ENCODE assay signal across 9 cellular contexts in the genomic region with DNA sequence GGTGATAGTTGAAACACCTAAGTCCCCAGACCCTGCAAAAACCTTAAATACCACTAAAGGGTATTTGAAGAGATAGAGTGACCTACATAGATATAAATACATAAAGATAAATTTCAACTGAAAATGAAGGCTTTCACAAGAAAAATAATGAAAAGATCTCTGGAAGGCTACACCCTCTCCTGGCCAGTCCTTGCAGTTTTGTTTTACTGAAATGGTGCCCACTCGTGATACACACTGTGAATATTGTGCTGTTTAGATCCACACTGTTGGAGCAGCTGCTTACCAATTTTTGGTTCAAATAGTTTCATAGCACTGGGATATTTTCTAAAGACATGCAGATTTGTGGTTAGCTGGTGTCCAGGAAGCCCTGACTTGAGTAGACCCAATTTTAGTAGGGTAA. TPM values are rescaled to one million over a fixed set of nuclear protein-coding genes. Genes with fewer than 3 reads are reported as not detected.
DNase-seq lines count a peak whose midpoint lies in the region; ATAC-seq and TF ChIP-seq lines count a peak whose summit lies in the region.
"Had no signal": no experiment of that assay in that cellular context is flagged by ENCODE, and none has a peak within 500 bp of the region (broad histone marks: within the 10 kb centered on the region; RNA-seq: fewer than 3 reads in every experiment).

No MANE protein-coding gene starts in this region.

- peaks cover 19 to 44% (median 26%) of the 10 kb centered on the region in 4 donors for H3K4me1 Mint-ChIP-seq in CD4-positive, CD25-positive, alpha-beta regulatory T cell
- H3K4me1 Mint-ChIP-seq in activated CD4-positive, alpha-beta memory T cell treated with anti-CD3 and anti-CD28 coated beads for 36 hours (ENCODE audit: low read depth) = peaks cover 24% of the 10 kb centered on the region
- peaks cover 37% of the 10 kb centered on the region for H3K4me1 Mint-ChIP-seq in CD8-positive, alpha-beta T cell (ENCODE audit: low read depth)

- H3K27ac ChIP-seq in CD4-positive, CD25-positive, alpha-beta regulatory T cell (ENCODE audit: insufficient read depth, low read length, poor library complexity, severe bottlenecking) = no peak overlapping the region
- peak overlapping the region; percentile 8 for H3K27ac ChIP-seq in hepatocyte
- no peak overlapping the region for H3K27ac ChIP-seq in CD8-positive, alpha-beta T cell (ENCODE audit: low read depth, low read length)
- H3K27ac ChIP-seq: thoracic aorta had no signal

- no peak overlapping the region for H2AFZ ChIP-seq in hepatocyte

- no peak for ATAC-seq in CD4-positive, CD25-positive, alpha-beta regulatory T cell (ENCODE audit: low read depth in 2 of 2)
- ATAC-seq in CD8-positive, alpha-beta T cell = no peak
- ATAC-seq in left lobe of liver = no peak

- DNase-seq in CD4-positive, CD25-positive, alpha-beta regulatory T cell = no peak
- no peak for DNase-seq in activated CD4-positive, alpha-beta memory T cell treated with anti-CD3 and anti-CD28 coated beads for 36 hours
- no peak for DNase-seq in hepatocyte (ENCODE audit: low spot score)
- no peak for DNase-seq in NCI-H2196 (lab: John Stamatoyannopoulos, UW; ENCODE audit: unreplicated experiment)
- DNase-seq in stimulated activated CD4-positive, alpha-beta T cell treated with anti-CD3 and anti-CD28 coated beads, Interleukin-1b, Interleukin-23, amount 100 ng/mL, for 48 hours = no peak
- no peak for DNase-seq in CD8-positive, alpha-beta T cell
- DNase-seq in left lobe of liver (ENCODE audit: low spot score) = no peak

- peak; percentile 23 for TF ChIP-seq CTCF in GM12873 (IDR thresholded peaks at IDR 0.05; ENCODE audit: insufficient read depth, low read depth, low read length, missing control alignments)
- peak; percentile 43 for TF ChIP-seq CTCF in hepatocyte (IDR thresholded peaks at IDR 0.05; ENCODE audit: poor library complexity)
- TF ChIP-seq CTCF in CD8-positive, alpha-beta T cell (IDR thresholded peaks at IDR 0.05) = no peak

- no peaks in the 10 kb centered on the region for H3K9me3 ChIP-seq in CD4-positive, CD25-positive, alpha-beta regulatory T cell (ENCODE audit: control insufficient read depth in 2 of 2, low read length in 2 of 2)
- H3K9me3 ChIP-seq in hepatocyte (ENCODE audit: low read depth) = no peaks in the 10 kb centered on the region
- H3K9me3 ChIP-seq in CD8-positive, alpha-beta T cell (ENCODE audit: low read length) = no peaks in the 10 kb centered on the region
- H3K9me3 ChIP-seq: thoracic aorta had no signal

- peak overlapping the region; percentile 84 for H3K4me2 ChIP-seq in hepatocyte

- peaks cover 5% of the 10 kb centered on the region for H4K20me1 ChIP-seq in hepatocyte (ENCODE audit: insufficient read depth, poor library complexity, severe bottlenecking)

- H3K4me1 ChIP-seq in CD4-positive, CD25-positive, alpha-beta regulatory T cell (ENCODE audit: control insufficient read depth, insufficient read depth, low read length, poor library complexity, severe bottlenecking) = peaks cover 34% of the 10 kb centered on the region
- H3K4me1 ChIP-seq in hepatocyte (ENCODE audit: insufficient read depth) = peaks cover 22% of the 10 kb centered on the region
- H3K4me1 ChIP-seq in CD8-positive, alpha-beta T cell (ENCODE audit: insufficient read depth, low read length) = peaks cover 23% of the 10 kb centered on the region

- H3K4me3 ChIP-seq in CD4-positive, CD25-positive, alpha-beta regulatory T cell (ENCODE audit: low read depth, low read length) = peak overlapping the region; percentile 23
- peak overlapping the region; percentile 40 for H3K4me3 ChIP-seq in hepatocyte
- H3K4me3 ChIP-seq in CD8-positive, alpha-beta T cell (ENCODE audit: low read depth, low read length) = no peak overlapping the region
- H3K4me3 ChIP-seq: thoracic aorta had no signal

- no peak overlapping the region for H3K27ac Mint-ChIP-seq in CD4-positive, CD25-positive, alpha-beta regulatory T cell
- H3K27ac Mint-ChIP-seq in activated CD4-positive, alpha-beta memory T cell treated with anti-CD3 and anti-CD28 coated beads for 36 hours = no peak overlapping the region
- H3K27ac Mint-ChIP-seq in CD8-positive, alpha-beta T cell = no peak overlapping the region

- H3K36me3 ChIP-seq in CD4-positive, CD25-positive, alpha-beta regulatory T cell (ENCODE audit: control insufficient read depth, insufficient read depth, low read length) = no peaks in the 10 kb centered on the region
- no peaks in the 10 kb centered on the region for H3K36me3 ChIP-seq in hepatocyte (replicated peaks; ENCODE audit: insufficient read depth, low read depth)
- H3K36me3 ChIP-seq in CD8-positive, alpha-beta T cell (ENCODE audit: insufficient read depth, low read length) = no peaks in the 10 kb centered on the region
- H3K36me3 ChIP-seq: thoracic aorta had no signal

- H3K4me3 Mint-ChIP-seq in CD4-positive, CD25-positive, alpha-beta regulatory T cell = peak overlapping the region; percentile 29 to 67 (median 53)
- peak overlapping the region; percentile 45 for H3K4me3 Mint-ChIP-seq in activated CD4-positive, alpha-beta memory T cell treated with anti-CD3 and anti-CD28 coated beads for 36 hours
- H3K4me3 Mint-ChIP-seq in CD8-positive, alpha-beta T cell = no peak overlapping the region

- H3K36me3 Mint-ChIP-seq in CD4-positive, CD25-positive, alpha-beta regulatory T cell = peaks cover 7% of the 10 kb centered on the region
- H3K36me3 Mint-ChIP-seq in activated CD4-positive, alpha-beta memory T cell treated with anti-CD3 and anti-CD28 coated beads for 36 hours = peaks cover 11% of the 10 kb centered on the region
- H3K36me3 Mint-ChIP-seq in CD8-positive, alpha-beta T cell = peaks cover 12% of the 10 kb centered on the region

- H3K27me3 Mint-ChIP-seq in CD4-positive, CD25-positive, alpha-beta regulatory T cell = peaks cover 11% of the 10 kb centered on the region
- H3K27me3 Mint-ChIP-seq in activated CD4-positive, alpha-beta memory T cell treated with anti-CD3 and anti-CD28 coated beads for 36 hours = peaks cover 1% of the 10 kb centered on the region
- peaks cover 2% of the 10 kb centered on the region for H3K27me3 Mint-ChIP-seq in CD8-positive, alpha-beta T cell (ENCODE audit: low read depth)

- POLR2A ChIA-PET in activated CD4-positive, alpha-beta memory T cell treated with anti-CD3 and anti-CD28 coated beads for 36 hours (lab: Charles Lee) = interaction anchor here (0.7 to 3.5 kb wide), 2 partner anchors 10 to 50 kb away, joined by 3 to 33 read pairs; a partner anchor contains a TSS
- POLR2A ChIA-PET in CD8-positive, alpha-beta T cell (lab: Charles Lee) = interaction anchor here (0.6 to 2.1 kb wide), 2 partner anchors 31 to 193 kb away, joined by 3 to 4 read pairs; no protein-coding TSS in a partner anchor

- H3K9me2 ChIP-seq in hepatocyte (replicated peaks; ENCODE audit: insufficient read depth) = no peaks in the 10 kb centered on the region

- 11% methylated on average over 1 of the region's 1 CpG for WGBS in hepatocyte (ENCODE audit: low lambda C conversion rate, missing lambda C conversion rate)

- CTCF ChIA-PET in activated CD4-positive, alpha-beta memory T cell treated with anti-CD3 and anti-CD28 coated beads for 36 hours (lab: Charles Lee) = interaction anchor here (0.6 to 1.1 kb wide), 3 partner anchors 16 to 45 kb away, joined by 3 read pairs; no protein-coding TSS in a partner anchor
- CTCF ChIA-PET in CD8-positive, alpha-beta T cell (lab: Charles Lee) = interaction anchor here (1.1 to 3.5 kb wide), 6 partner anchors 9 to 324 kb away, joined by 3 to 14 read pairs (median 5); a partner anchor contains a TSS

- H3K9me3 Mint-ChIP-seq in CD4-positive, CD25-positive, alpha-beta regulatory T cell = peaks cover 0 to 2% (median 0%) of the 10 kb centered on the region in 7 donors
- no peaks in the 10 kb centered on the region for H3K9me3 Mint-ChIP-seq in activated CD4-positive, alpha-beta memory T cell treated with anti-CD3 and anti-CD28 coated beads for 36 hours
- no peaks in the 10 kb centered on the region for H3K9me3 Mint-ChIP-seq in CD8-positive, alpha-beta T cell

- peaks cover 33% of the 10 kb centered on the region for H3K79me2 ChIP-seq in hepatocyte

- no peaks in the 10 kb centered on the region for H3K27me3 ChIP-seq in CD4-positive, CD25-positive, alpha-beta regulatory T cell (ENCODE audit: control insufficient read depth, insufficient read depth, low read length)
- no peaks in the 10 kb centered on the region for H3K27me3 ChIP-seq in hepatocyte
- no peaks in the 10 kb centered on the region for H3K27me3 ChIP-seq in CD8-positive, alpha-beta T cell (ENCODE audit: insufficient read depth, low read length)

- intact Hi-C loops in activated CD4-positive, alpha-beta memory T cell treated with anti-CD3 and anti-CD28 coated beads for 36 hours (cut with micrococcal nuclease) = loop anchor here (5.0 kb wide), 1 partner anchor 178 kb away; no protein-coding TSS in a partner anchor
- intact Hi-C loops in CD8-positive, alpha-beta T cell (cut with DNase I, micrococcal nuclease) = loop anchor here (5.0 kb wide), 2 partner anchors 47 to 323 kb away; no protein-coding TSS in a partner anchor

RNA-seq across cellular contexts. Expression of a gene that starts 31.5 kb away (rescaled TPM):
- 59.0 TPM for total RNA-seq in CD4-positive, CD25-positive, alpha-beta regulatory T cell
- polyA plus RNA-seq in CD4-positive, CD25-positive, alpha-beta regulatory T cell = 10 to 100 TPM; 16.1 to 49.7 (median 30.2) TPM
- total RNA-seq in activated CD4-positive, alpha-beta memory T cell treated with anti-CD3 and anti-CD28 coated beads for 36 hours = 100 to 1,000 TPM; 110 to 112 TPM
- total RNA-seq in hepatocyte (39.5 and 52.4 TPM in 2 replicates), left lobe of liver (60.3 TPM)
- polyA plus RNA-seq in hepatocyte = 124 and 135 TPM in 2 replicates
- 10 to 100 TPM; 34.8 to 35.8 TPM for total RNA-seq in CD8-positive, alpha-beta T cell

RNA-seq across cellular contexts. Expression of a gene that starts 39.1 kb away (rescaled TPM):
- 0.30 TPM for total RNA-seq in CD4-positive, CD25-positive, alpha-beta regulatory T cell
- polyA plus RNA-seq in CD4-positive, CD25-positive, alpha-beta regulatory T cell = under 1 TPM in 3 of 4 donors, not detected in 1; 0.41 to 0.61 (median 0.41) TPM
- 1 to 10 TPM; 1.5 to 1.6 TPM for total RNA-seq in activated CD4-positive, alpha-beta memory T cell treated with anti-CD3 and anti-CD28 coated beads for 36 hours
- 2.1 and 2.4 TPM in 2 replicates for total RNA-seq in hepatocyte
- 5.7 and 7.3 TPM in 2 replicates for polyA plus RNA-seq in hepatocyte
- total RNA-seq in CD8-positive, alpha-beta T cell = 1 to 10 TPM; 1.1 to 1.4 TPM
- not detected for total RNA-seq in left lobe of liver

RNA-seq across cellular contexts. Expression of a gene that starts 49.1 kb away (rescaled TPM):
- 63.4 TPM for total RNA-seq in CD4-positive, CD25-positive, alpha-beta regulatory T cell
- 10 to 100 TPM; 16.4 to 23.5 (median 19.5) TPM for polyA plus RNA-seq in CD4-positive, CD25-positive, alpha-beta regulatory T cell
- total RNA-seq in activated CD4-positive, alpha-beta memory T cell treated with anti-CD3 and anti-CD28 coated beads for 36 hours = 10 to 100 TPM; 33.6 to 34.9 TPM
- total RNA-seq in hepatocyte = 10.4 and 13.8 TPM in 2 replicates
- polyA plus RNA-seq in hepatocyte = 10.4 and 14.5 TPM in 2 replicates
- 10 to 100 TPM; 36.6 to 40.3 TPM for total RNA-seq in CD8-positive, alpha-beta T cell
- total RNA-seq in left lobe of liver = 7.3 TPM
